In genomic region chr14:102510616-102511520, GRCh38 we compare ENCODE assay signal across 8 cellular contexts. TPM values are rescaled to one million over a fixed set of nuclear protein-coding genes. Genes with fewer than 3 reads are reported as not detected.
DNase-seq lines count a peak whose midpoint lies in the region; ATAC-seq and TF ChIP-seq lines count a peak whose summit lies in the region.

No MANE protein-coding gene starts in this region.

- no peak for ATAC-seq in HG03039 (IDR thresholded peaks at IDR 0.05; ENCODE audit: unreplicated experiment)
- ATAC-seq in GM21447 (IDR thresholded peaks at IDR 0.05; ENCODE audit: unreplicated experiment): no peak

- H2AFZ ChIP-seq in GM23248 (peak overlapping the region; percentile 89), neural cell (ENCODE audit: low read depth, low read length) (no peak overlapping the region)

- H3K79me2 ChIP-seq in GM23248 (ENCODE audit: insufficient read depth): no peaks in the 10 kb centered on the region
- no peaks in the 10 kb centered on the region for H3K79me2 ChIP-seq in neural cell (replicated peaks; ENCODE audit: insufficient read depth, low read length)

- H3K9me2 ChIP-seq in GM23248 (ENCODE audit: insufficient read depth): no peaks in the 10 kb centered on the region
- H3K9me2 ChIP-seq in neural cell (ENCODE audit: insufficient read depth, low read length): no peaks in the 10 kb centered on the region

- H3K4me3 ChIP-seq in GM23248 (peak overlapping the region; percentile 72; the same call in 1 of the 2 replicates), Peyer's patch (peak overlapping the region; percentile 56 to 83 (median 61)), ectodermal cell (ENCODE audit: insufficient read depth, low read depth, low read length) (peak overlapping the region; percentile 64), neural cell (ENCODE audit: low read length) (peak overlapping the region; percentile 83)

- TF ChIP-seq EP300 in neural cell (conservative IDR thresholded peaks at IDR 0.05; ENCODE audit: poor library complexity, severe bottlenecking): no peak

- no peaks in the 10 kb centered on the region for H3K9me3 ChIP-seq in GM23248 (ENCODE audit: low read depth)
- no peaks in the 10 kb centered on the region for H3K9me3 ChIP-seq in Peyer's patch
- no peaks in the 10 kb centered on the region for H3K9me3 ChIP-seq in ectodermal cell (ENCODE audit: control insufficient read depth, low read length)
- H3K9me3 ChIP-seq in neural cell (ENCODE audit: low read length): no peaks in the 10 kb centered on the region

- no peaks in the 10 kb centered on the region for H3F3A ChIP-seq in GM23248 (ENCODE audit: insufficient read depth)
- H3F3A ChIP-seq in neural cell (ENCODE audit: insufficient read depth, low read length, poor library complexity, severe bottlenecking): no peaks in the 10 kb centered on the region

- H3K4me1 ChIP-seq in GM23248 (ENCODE audit: insufficient read depth): no peaks in the 10 kb centered on the region
- H3K4me1 ChIP-seq in Peyer's patch: peaks cover 10 to 37% (median 13%) of the 10 kb centered on the region in 4 donors
- H3K4me1 ChIP-seq in ectodermal cell (ENCODE audit: control insufficient read depth, insufficient read depth, low read length): peaks cover 33% of the 10 kb centered on the region

- TF ChIP-seq RAD21 in neural cell (conservative IDR thresholded peaks at IDR 0.05): no peak

- in situ Hi-C loops in GM23248 (cut with MboI): no loop called here

- H3K36me3 ChIP-seq in GM23248 (ENCODE audit: low read depth) (no peaks in the 10 kb centered on the region), Peyer's patch (peaks cover 0 to 16% (median 0%) of the 10 kb centered on the region in 3 donors), ectodermal cell (ENCODE audit: control insufficient read depth, insufficient read depth, low read length) (no peaks in the 10 kb centered on the region), neural cell (ENCODE audit: insufficient read depth, low read length) (no peaks in the 10 kb centered on the region)

- WGBS in GM23248 (ENCODE audit: low coverage in 1 of 2, low lambda C conversion rate in 2 of 2, missing lambda C conversion rate in 2 of 2), 2 experiments: 78 to 80% methylated on average over 19 of the region's 19 CpGs
- WGBS in ectodermal cell, 2 experiments: 45 to 49% methylated on average over 19 of the region's 19 CpGs

- H3K4me2 ChIP-seq in GM23248 (ENCODE audit: unreplicated experiment) (peak overlapping the region; percentile 72), neural cell (ENCODE audit: low read length) (peak overlapping the region; percentile 44)

- H3K27me3 ChIP-seq in GM23248 (replicated peaks; ENCODE audit: insufficient read depth) (no peaks in the 10 kb centered on the region), Peyer's patch (no peaks in the 10 kb centered on the region), ectodermal cell (ENCODE audit: control insufficient read depth, insufficient read depth, low read length, poor library complexity, severe bottlenecking) (no peaks in the 10 kb centered on the region), neural cell (ENCODE audit: insufficient read depth, low read depth, low read length) (peaks cover 4% of the 10 kb centered on the region)

- H3K9ac ChIP-seq in GM23248 (no peak overlapping the region), neural cell (ENCODE audit: low read length) (peak overlapping the region; percentile 56)

- H4K20me1 ChIP-seq in GM23248 (ENCODE audit: insufficient read depth) (no peaks in the 10 kb centered on the region), neural cell (ENCODE audit: insufficient read depth) (no peaks in the 10 kb centered on the region)

- TF ChIP-seq POLR2A in Peyer's patch (IDR thresholded peaks at IDR 0.05): peak; percentile 71 to 94

- TF ChIP-seq CTCF in Peyer's patch (IDR thresholded peaks at IDR 0.05) (no peak), neural cell (IDR thresholded peaks at IDR 0.05; ENCODE audit: poor library complexity, severe bottlenecking) (no peak)

- no peak overlapping the region for H3K27ac ChIP-seq in GM23248
- H3K27ac ChIP-seq in Peyer's patch: peak overlapping the region in 3 of 4 donors; percentile 86 to 99 (median 90)
- H3K27ac ChIP-seq in ectodermal cell (ENCODE audit: insufficient read depth, low read depth, low read length, poor library complexity, severe bottlenecking): no peak overlapping the region
- no peak overlapping the region for H3K27ac ChIP-seq in neural cell (ENCODE audit: low read length)

- DNase-seq in GM23248 (no peak), Peyer's patch (peak; percentile 25 to 91 (median 91)), superior temporal gyrus (ENCODE audit: extremely low spot score) (no peak), dedifferentiated amniotic fluid mesenchymal stem cell (ENCODE audit: extremely low spot score) (no peak)

TF ChIP-seq in neural cell, 6 proteins besides CTCF, POLR2A, EP300 and RAD21:
- TF ChIP-seq EZH2 (IDR thresholded peaks at IDR 0.05; ENCODE audit: borderline replicate concordance, insufficient read depth, low read length, poor library complexity, severe bottlenecking) (no peak), POLR2AphosphoS5 (IDR thresholded peaks at IDR 0.05) (no peak), SMC3 (conservative IDR thresholded peaks at IDR 0.05; ENCODE audit: poor library complexity) (no peak), TAF1 (IDR thresholded peaks at IDR 0.05; ENCODE audit: low read depth) (no peak), MXI1 (conservative IDR thresholded peaks at IDR 0.05; ENCODE audit: poor library complexity, severe bottlenecking) (no peak)
- TF ChIP-seq, protein P1, sequence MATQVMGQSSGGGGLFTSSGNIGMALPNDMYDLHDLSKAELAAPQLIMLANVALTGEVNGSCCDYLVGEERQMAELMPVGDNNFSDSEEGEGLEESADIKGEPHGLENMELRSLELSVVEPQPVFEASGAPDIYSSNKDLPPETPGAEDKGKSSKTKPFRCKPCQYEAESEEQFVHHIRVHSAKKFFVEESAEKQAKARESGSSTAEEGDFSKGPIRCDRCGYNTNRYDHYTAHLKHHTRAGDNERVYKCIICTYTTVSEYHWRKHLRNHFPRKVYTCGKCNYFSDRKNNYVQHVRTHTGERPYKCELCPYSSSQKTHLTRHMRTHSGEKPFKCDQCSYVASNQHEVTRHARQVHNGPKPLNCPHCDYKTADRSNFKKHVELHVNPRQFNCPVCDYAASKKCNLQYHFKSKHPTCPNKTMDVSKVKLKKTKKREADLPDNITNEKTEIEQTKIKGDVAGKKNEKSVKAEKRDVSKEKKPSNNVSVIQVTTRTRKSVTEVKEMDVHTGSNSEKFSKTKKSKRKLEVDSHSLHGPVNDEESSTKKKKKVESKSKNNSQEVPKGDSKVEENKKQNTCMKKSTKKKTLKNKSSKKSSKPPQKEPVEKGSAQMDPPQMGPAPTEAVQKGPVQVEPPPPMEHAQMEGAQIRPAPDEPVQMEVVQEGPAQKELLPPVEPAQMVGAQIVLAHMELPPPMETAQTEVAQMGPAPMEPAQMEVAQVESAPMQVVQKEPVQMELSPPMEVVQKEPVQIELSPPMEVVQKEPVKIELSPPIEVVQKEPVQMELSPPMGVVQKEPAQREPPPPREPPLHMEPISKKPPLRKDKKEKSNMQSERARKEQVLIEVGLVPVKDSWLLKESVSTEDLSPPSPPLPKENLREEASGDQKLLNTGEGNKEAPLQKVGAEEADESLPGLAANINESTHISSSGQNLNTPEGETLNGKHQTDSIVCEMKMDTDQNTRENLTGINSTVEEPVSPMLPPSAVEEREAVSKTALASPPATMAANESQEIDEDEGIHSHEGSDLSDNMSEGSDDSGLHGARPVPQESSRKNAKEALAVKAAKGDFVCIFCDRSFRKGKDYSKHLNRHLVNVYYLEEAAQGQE (IDR thresholded peaks at IDR 0.05; ENCODE audit: borderline replicate concordance): no peak

RNA-seq across cellular contexts. Expression of gene ANKRD9, which starts 1.3 kb away (rescaled TPM):
- 14.9 and 22.8 TPM in 2 replicates for total RNA-seq in GM23248 (2014; rRNA removed; shearing (Covaris generic))
- polyA plus RNA-seq in GM23248 (2016; fragmentation: Nextera tagmentation; extraction: Ambion mirVana): 2.1 and 2.3 TPM in 2 replicates
- 100 to 1,000 TPM in 3 of 4 donors, 10 to 100 TPM in 1; 52.8 to 450 (median 392) TPM for total RNA-seq in Peyer's patch
- polyA plus RNA-seq in ectodermal cell (2013, experiment 1 of 4): 19.2 TPM
- polyA plus RNA-seq in ectodermal cell (2013, experiment 2 of 4): 17.4 TPM
- 25.3 TPM for polyA plus RNA-seq in ectodermal cell (2013, experiment 3 of 4)
- 24.4 TPM for polyA plus RNA-seq in ectodermal cell (2013, experiment 4 of 4)
- polyA plus RNA-seq in neural cell: 1.5 and 2.0 TPM in 2 replicates
- polyA minus RNA-seq in neural cell: 2.2 TPM in 2 replicates

Comparison
In these comparisons a context has a peak if more than half of its experiments do, and no peak if none do; other contexts are left out.
1. DNase-seq: peak in Peyer's patch (3 of 3); none in GM23248 (single experiment), superior temporal gyrus (single experiment) and dedifferentiated amniotic fluid mesenchymal stem cell (single experiment).
2. H3K27ac ChIP-seq: peak in Peyer's patch (3 of 4); none in GM23248 (single experiment), ectodermal cell (single experiment) and neural cell (single experiment).
3. Peak in every context shown above with its lines, with median percentiles within 50 percentile points of each other: H3K4me3 ChIP-seq.